Comparison of ENCODE assay signal across 29 cellular contexts in the genomic region with DNA sequence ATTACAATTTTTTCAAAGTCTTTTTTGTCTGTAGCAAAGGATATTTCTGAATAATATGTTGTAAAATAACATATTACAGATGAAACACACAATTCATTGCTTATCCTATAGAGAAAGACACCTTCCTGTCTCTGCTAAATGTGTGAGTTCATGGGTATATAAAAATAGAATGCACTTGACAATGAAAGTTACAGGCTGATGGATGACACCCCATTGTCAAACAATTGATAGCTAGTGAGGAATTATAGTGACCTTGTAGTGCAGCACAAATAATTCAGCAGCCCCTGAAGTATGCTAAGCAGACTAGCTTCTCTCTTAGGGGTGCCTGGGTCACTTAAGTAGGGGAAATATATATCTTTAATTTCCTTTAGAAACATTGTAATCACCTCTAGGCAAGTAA.
"Had no signal": no experiment of that assay in that cellular context is flagged by ENCODE, and none has a peak within 500 bp of the region (broad histone marks: within the 10 kb centered on the region; RNA-seq: fewer than 3 reads in every experiment).

No MANE protein-coding gene starts in this region.

- DNase-seq: activated B cell treated with CpG ODN at 0.5 μM for 24 hours; activated CD4-positive, alpha-beta memory T cell treated with anti-CD3 and anti-CD28 coated beads for 36 hours; activated CD4-positive, alpha-beta T cell treated with anti-CD3 and anti-CD28 coated beads for 4 hours; activated CD4-positive, alpha-beta T cell treated with anti-CD3 and anti-CD28 coated beads, Interleukin-2, amount 10 ng/mL, durations not matched to agents 24 days and 14 days; activated CD4-positive, alpha-beta T cell treated with anti-CD3 and anti-CD28 coated beads, Interleukin-2, amount 50 U/mL, for 1 hour; activated CD4-positive, alpha-beta T cell treated with anti-CD3 and anti-CD28 coated beads, Interleukin-2, amount 50 U/mL, for 4 hours; activated CD4-positive, CD25-positive, alpha-beta regulatory T cell treated with anti-CD3 and anti-CD28 coated beads, Interleukin-2, amount 50 U/mL, for 72 hours; activated CD8-positive, alpha-beta memory T cell treated with anti-CD3 and anti-CD28 coated beads, Interleukin-2, amount 50 U/mL, for 4 hours; activated CD8-positive, alpha-beta T cell treated with anti-CD3 and anti-CD28 coated beads for 36 hours; activated effector memory CD4-positive, alpha-beta T cell treated with anti-CD3 and anti-CD28 coated beads, Interleukin-2, amount 50 U/mL, for 16 hours; activated gamma-delta T cell treated with Interleukin-2 at 50 U/mL for 16 hours; activated naive CD4-positive, alpha-beta T cell; activated naive CD4-positive, alpha-beta T cell treated with anti-CD3 and anti-CD28 coated beads for 36 hours; activated naive CD4-positive, alpha-beta T cell treated with anti-CD3 and anti-CD28 coated beads, Interleukin-2, amount 50 U/mL, for 16 hours; activated naive CD8-positive, alpha-beta T cell treated with anti-CD3 and anti-CD28 coated beads for 36 hours; activated T-cell treated with anti-CD3 and anti-CD28 coated beads for 4 hours; activated T-cell treated with anti-CD3 and anti-CD28 coated beads, Interleukin-2, amount 50 U/mL, for 1 hour; activated T-cell treated with anti-CD3 and anti-CD28 coated beads, Interleukin-2, amount 50 U/mL, for 4 hours; activated T-cell treated with anti-CD3 and anti-CD28 coated beads, Interleukin-2, amount 50 U/mL, for 72 hours; adrenal gland; amniotic stem cell; aorta; body of pancreas; brain microvascular endothelial cell; central memory CD4-positive, alpha-beta T cell; T-helper 2 cell; T-helper 9 cell had no signal

- ATAC-seq: activated CD8-positive, alpha-beta T cell treated with anti-CD3 and anti-CD28 coated beads for 36 hours; activated naive CD4-positive, alpha-beta T cell treated with anti-CD3 and anti-CD28 coated beads, Interleukin-2, amount 50 U/mL, for 72 hours; activated T-cell treated with anti-CD3 and anti-CD28 coated beads, Interleukin-2, amount 50 U/mL, for 4 hours; activated T-cell treated with anti-CD3 and anti-CD28 coated beads, Interleukin-2, amount 50 U/mL, for 72 hours; activated T-helper 17 cell treated with anti-CD3 and anti-CD28 coated beads, Interleukin-2, amount 50 U/mL, for 72 hours; body of pancreas had no signal
